Comparison of ENCODE assay signal across 11 cellular contexts in the genomic region with DNA sequence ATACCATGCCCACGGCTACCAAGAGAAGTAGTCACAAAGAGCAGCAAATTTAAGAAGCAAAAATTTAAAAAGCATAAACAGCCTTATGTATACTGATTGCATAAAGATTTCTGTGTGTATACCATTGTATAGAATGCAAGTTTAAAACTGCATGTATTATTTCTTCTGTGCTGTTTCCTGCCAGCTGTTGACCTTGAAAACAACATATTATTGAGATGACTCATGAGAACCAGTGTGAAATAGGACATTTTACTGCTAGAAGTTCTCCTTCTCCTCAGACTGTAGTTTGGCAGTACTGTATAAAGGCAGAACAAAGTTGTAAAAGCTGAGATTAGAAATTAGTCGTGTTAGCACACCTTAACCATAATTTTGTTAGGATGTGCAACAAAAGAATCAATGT. TPM values are rescaled to one million over a fixed set of nuclear protein-coding genes. Genes with fewer than 3 reads are reported as not detected.
DNase-seq lines count a peak whose midpoint lies in the region; ATAC-seq and TF ChIP-seq lines count a peak whose summit lies in the region.
"Had no signal": no experiment of that assay in that cellular context is flagged by ENCODE, and none has a peak within 500 bp of the region (broad histone marks: within the 10 kb centered on the region; RNA-seq: fewer than 3 reads in every experiment).

No MANE protein-coding gene starts in this region.

- ATAC-seq in GM18520 (IDR thresholded peaks at IDR 0.05; ENCODE audit: unreplicated experiment) (no peak), T-cell (replicated peaks in 1 of 4) (no peak)
- ATAC-seq: activated CD8-positive, alpha-beta memory T cell treated with anti-CD3 and anti-CD28 coated beads, Interleukin-2, amount 10 ng/mL, durations not matched to agents 7 days and 5 days had no signal

- TF ChIP-seq CTCF in epithelial cell of proximal tubule (conservative IDR thresholded peaks at IDR 0.05; ENCODE audit: low read depth, low read length) (no peak), nephron progenitor cell (IDR thresholded peaks at IDR 0.05) (no peak)

- H3K4me3 Mint-ChIP-seq in nephron progenitor cell (no peak overlapping the region), T-cell (no peak overlapping the region)
- H3K4me3 Mint-ChIP-seq: activated CD8-positive, alpha-beta memory T cell treated with anti-CD3 and anti-CD28 coated beads, Interleukin-2, amount 10 ng/mL, durations not matched to agents 7 days and 5 days had no signal

- CTCF ChIA-PET in T-cell (lab: Charles Lee): no interaction called here

- peaks cover 16% of the 10 kb centered on the region for H3K4me1 Mint-ChIP-seq in nephron progenitor cell
- no peaks in the 10 kb centered on the region for H3K4me1 Mint-ChIP-seq in T-cell
- H3K4me1 Mint-ChIP-seq: activated CD8-positive, alpha-beta memory T cell treated with anti-CD3 and anti-CD28 coated beads, Interleukin-2, amount 10 ng/mL, durations not matched to agents 7 days and 5 days had no signal

- no peaks in the 10 kb centered on the region for H3K36me3 Mint-ChIP-seq in nephron progenitor cell (ENCODE audit: low read depth)
- H3K36me3 Mint-ChIP-seq in T-cell: no peaks in the 10 kb centered on the region
- H3K36me3 Mint-ChIP-seq: activated CD8-positive, alpha-beta memory T cell treated with anti-CD3 and anti-CD28 coated beads, Interleukin-2, amount 10 ng/mL, durations not matched to agents 7 days and 5 days had no signal

- no peak overlapping the region for H3K4me3 ChIP-seq in epithelial cell of proximal tubule (ENCODE audit: low read depth, low read length)
- H3K4me3 ChIP-seq: thyroid gland had no signal

- H3K27me3 Mint-ChIP-seq in nephron progenitor cell (ENCODE audit: low read depth, poor library complexity): peaks cover 4% of the 10 kb centered on the region
- peaks cover 4 to 7% of the 10 kb centered on the region in 2 donors for H3K27me3 Mint-ChIP-seq in T-cell

- peak overlapping the region; percentile 72 for H3K27ac Mint-ChIP-seq in nephron progenitor cell
- no peak overlapping the region for H3K27ac Mint-ChIP-seq in T-cell
- H3K27ac Mint-ChIP-seq: activated CD8-positive, alpha-beta memory T cell treated with anti-CD3 and anti-CD28 coated beads, Interleukin-2, amount 10 ng/mL, durations not matched to agents 7 days and 5 days had no signal

- POLR2A ChIA-PET in T-cell (lab: Charles Lee): no interaction called here

- DNase-seq in DMS53 treated with DMSO at 0.1 percent for 48 hours (lab: John Stamatoyannopoulos, UW; ENCODE audit: unreplicated experiment) (peak; percentile 54), RKO (ENCODE audit: low spot score) (peak; percentile 80), epithelial cell of proximal tubule (ENCODE audit: low read depth) (peak; percentile 52), nephron progenitor cell (no peak), T-cell (no peak), KG1 (lab: John Stamatoyannopoulos, UW) (no peak), NCI-H1105 (lab: John Stamatoyannopoulos, UW) (no peak)
- DNase-seq: activated CD8-positive, alpha-beta memory T cell treated with anti-CD3 and anti-CD28 coated beads, Interleukin-2, amount 10 ng/mL, durations not matched to agents 7 days and 5 days; SHP77 treated with DMSO at 0.1 percent for 48 hours; thyroid gland had no signal

- H3K9me3 Mint-ChIP-seq in nephron progenitor cell: peaks cover 8% of the 10 kb centered on the region
- no peaks in the 10 kb centered on the region for H3K9me3 Mint-ChIP-seq in T-cell

RNA-seq across cellular contexts. Expression of a gene that starts 42.3 kb away (rescaled TPM):
- total RNA-seq in epithelial cell of proximal tubule (37.9 and 44.6 TPM in 2 replicates), T-cell (1 to 10 TPM in 3 of 5 donors, under 1 TPM in 2; 0.58 to 2.2 (median 1.9) TPM)

Comparison
In these comparisons a context has a peak if more than half of its experiments do, and no peak if none do; other contexts are left out.
1. DNase-seq: peak in DMS53 treated with DMSO at 0.1 percent for 48 hours (single experiment), RKO (single experiment) and epithelial cell of proximal tubule (single experiment); none in nephron progenitor cell (single experiment), T-cell (0 of 34), KG1 (single experiment) and NCI-H1105 (single experiment).
2. RNA of a gene that starts 42.3 kb away (total RNA-seq): 37.9 to 44.6 TPM in epithelial cell of proximal tubule; 0.58 to 2.2 TPM in T-cell; every median in the first group is over 10 times any median in the second.